ENCODE assay signal across 15 cellular contexts in the genomic region with DNA sequence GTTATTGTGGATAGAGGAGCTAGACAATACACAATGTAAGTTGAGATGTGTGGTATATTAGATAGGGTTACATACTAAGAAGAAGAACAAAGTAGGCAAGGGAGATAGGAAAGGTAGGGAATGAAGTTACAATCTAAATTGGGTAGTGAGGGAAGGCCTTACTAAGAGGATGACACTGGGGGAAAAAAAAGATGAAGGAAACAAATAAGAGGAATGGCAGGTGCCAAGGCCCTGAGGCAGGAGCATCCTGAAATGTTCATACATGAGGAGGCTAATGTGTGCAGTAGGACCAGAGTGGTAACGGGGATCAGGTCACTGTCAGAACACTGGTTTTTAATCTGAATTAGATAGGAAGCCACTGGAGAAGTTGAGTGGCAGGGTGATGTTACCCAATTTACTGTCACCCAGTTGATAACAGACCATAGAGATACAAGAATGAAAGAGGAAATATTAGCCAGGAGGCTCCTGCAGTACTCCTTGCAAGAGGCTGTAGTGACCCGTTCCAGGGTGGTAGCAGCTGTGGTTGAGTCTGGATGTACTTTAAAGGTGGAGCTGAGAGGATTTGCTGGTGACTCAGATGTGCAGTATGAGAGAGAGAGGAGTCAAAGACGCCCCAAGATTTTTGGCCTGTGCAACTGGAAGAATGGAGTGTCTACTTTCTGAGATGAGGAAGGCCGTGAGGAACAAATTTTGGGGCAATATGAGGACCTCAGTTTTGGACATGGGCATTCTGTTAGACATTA. TPM values are rescaled to one million over a fixed set of nuclear protein-coding genes. Genes with fewer than 3 reads are reported as not detected.
A peak's percentile ranks its signal among the peaks of the same experiment; 100 is the strongest.
DNase-seq lines count a peak whose midpoint lies in the region; ATAC-seq, FAIRE-seq and TF ChIP-seq lines count a peak whose summit lies in the region.
"Had no signal": no experiment of that assay in that cellular context is flagged by ENCODE, and none has a peak within 500 bp of the region (broad histone marks: within the 10 kb centered on the region; RNA-seq: fewer than 3 reads in every experiment).

No MANE protein-coding gene starts in this region.

- H3K4me1 ChIP-seq in RWPE2 (ENCODE audit: insufficient read depth, poor library complexity, severe bottlenecking) = peaks cover 5% of the 10 kb centered on the region
- peaks cover 3 to 14% (median 7%) of the 10 kb centered on the region in 4 experiments; a peak in 4 of 7 replicates for H3K4me1 ChIP-seq in H1 (replicated peaks in 1 of 4; ENCODE audit: control insufficient read depth in 3 of 4, insufficient read depth in 4 of 4, low read length in 3 of 4)
- peaks cover 36% of the 10 kb centered on the region for H3K4me1 ChIP-seq in rectal smooth muscle tissue (ENCODE audit: control insufficient read depth, insufficient read depth, low read length)
- H3K4me1 ChIP-seq in BE2C = no peaks in the 10 kb centered on the region
- H3K4me1 ChIP-seq: HAP-1 had no signal

- H3K4me3 ChIP-seq in RWPE2 (ENCODE audit: severe bottlenecking) = no peak overlapping the region
- H3K4me3 ChIP-seq in H1 (ENCODE audit: extremely low read depth in 1 of 4, insufficient read depth in 2 of 4, low read depth in 3 of 4, low read length in 4 of 4) = no peak overlapping the region
- no peak overlapping the region for H3K4me3 ChIP-seq in rectal smooth muscle tissue (ENCODE audit: low read length)
- H3K4me3 ChIP-seq in BE2C (ENCODE audit: low read depth, low read length) = no peak overlapping the region
- H3K4me3 ChIP-seq: dorsolateral prefrontal cortex, gastroesophageal sphincter, HAP-1 had no signal

- no peak for TF ChIP-seq RAD21 in H1 (IDR thresholded peaks at IDR 0.05 in 1 of 2, conservative IDR thresholded peaks at IDR 0.05 in 1 of 2; ENCODE audit: low read depth in 2 of 2, low read length in 2 of 2)

- no peak overlapping the region for H4K5ac ChIP-seq in H1 (ENCODE audit: insufficient read length, low read depth, low read length)

- H3K23me2 ChIP-seq in H1 (ENCODE audit: low read depth, low read length) = no peaks in the 10 kb centered on the region

- H4K8ac ChIP-seq in H1 (ENCODE audit: extremely low read depth, insufficient read depth, low read length) = no peak overlapping the region

- no peak for TF ChIP-seq CTCF in RWPE2 (IDR thresholded peaks at IDR 0.05; ENCODE audit: poor library complexity, severe bottlenecking)
- TF ChIP-seq CTCF in H1 (IDR thresholded peaks at IDR 0.05; ENCODE audit: control extremely low read depth in 1 of 3, insufficient read depth in 1 of 3, low read depth in 1 of 3, low read length in 3 of 3) = no peak
- no peak for TF ChIP-seq CTCF in BE2C (IDR thresholded peaks at IDR 0.05; ENCODE audit: low read depth, low read length)

- H3K56ac ChIP-seq in H1 (replicated peaks; ENCODE audit: insufficient read length, low read depth, low read length) = no peak overlapping the region

- no peak overlapping the region for H3K4me2 ChIP-seq in H1 (ENCODE audit: insufficient read depth in 1 of 2, low read depth in 2 of 2, low read length in 2 of 2)

- H3K27ac ChIP-seq in RWPE2 (ENCODE audit: poor library complexity, severe bottlenecking) = no peak overlapping the region
- H3K27ac ChIP-seq in H1 (ENCODE audit: low read depth, low read length) = no peak overlapping the region
- H3K27ac ChIP-seq in rectal smooth muscle tissue (ENCODE audit: low read depth, low read length) = peak overlapping the region; percentile 57

- CTCF ChIA-PET in H1 (lab: Charles Lee; ENCODE audit: partially characterized antibody) = interaction anchor here (1.0 to 2.8 kb wide), 8 partner anchors 8 to 467 kb away, joined by 3 to 23 read pairs (median 4); no protein-coding TSS in a partner anchor

- peak; percentile 68 for FAIRE-seq in H54 (lab: Jason Lieb, UNC)
- FAIRE-seq in H1 (lab: Jason Lieb, UNC) = no peak
- FAIRE-seq: kidney had no signal

- no peak overlapping the region for H3K18ac ChIP-seq in H1 (ENCODE audit: extremely low read depth, low read length)

- no peaks in the 10 kb centered on the region for H3K79me2 ChIP-seq in H1 (ENCODE audit: control insufficient read depth in 1 of 2, insufficient read depth in 2 of 2, low read length in 2 of 2)

- no peak overlapping the region; the same call in 1 of the 2 replicates for H2BK5ac ChIP-seq in H1 (ENCODE audit: low read depth, low read length)

- peak overlapping the region; percentile 2 for H4K91ac ChIP-seq in H1 (replicated peaks; ENCODE audit: insufficient read length, low read length)

- H3K14ac ChIP-seq in H1 (ENCODE audit: insufficient read length) = no peak overlapping the region

- ATAC-seq in RWPE2 (ENCODE audit: low read depth) (peak; percentile 83), GM19035 (IDR thresholded peaks at IDR 0.05; ENCODE audit: unreplicated experiment) (no peak)
- ATAC-seq: gastroesophageal sphincter had no signal

- peak; percentile 64 for DNase-seq in H54 (ENCODE audit: insufficient read length, low spot score)
- no peak for DNase-seq in RWPE2 (ENCODE audit: low spot score)
- DNase-seq in H1 (ENCODE audit: low read depth in 1 of 2, low spot score in 2 of 2) = no peak
- no peak for DNase-seq in NCI-H345 (lab: John Stamatoyannopoulos, UW)
- no peak for DNase-seq in COLO668 (lab: John Stamatoyannopoulos, UW; ENCODE audit: unreplicated experiment)
- DNase-seq in BE2C = no peak
- DNase-seq: dorsolateral prefrontal cortex, kidney, NCI-H1092, SHP77 had no signal

- H3K9me3 ChIP-seq in RWPE2 (ENCODE audit: severe bottlenecking) = peaks cover 6% of the 10 kb centered on the region
- H3K9me3 ChIP-seq in H1 (ENCODE audit: insufficient read depth in 2 of 2, low read depth in 1 of 2, low read length in 1 of 2) = peaks cover 14 to 16% of the 10 kb centered on the region in 2 experiments
- H3K9me3 ChIP-seq in BE2C = no peaks in the 10 kb centered on the region
- H3K9me3 ChIP-seq: gastroesophageal sphincter had no signal

- no peak for TF ChIP-seq EP300 in H1 (IDR thresholded peaks at IDR 0.05; ENCODE audit: borderline replicate concordance in 1 of 2, low read depth in 2 of 2, low read length in 2 of 2)

- POLR2A ChIA-PET in H1 (lab: Charles Lee; ENCODE audit: partially characterized antibody) = interaction anchor here (2.0 to 2.1 kb wide), 3 partner anchors 9 to 37 kb away, joined by 5 to 10 read pairs (median 6); no protein-coding TSS in a partner anchor

- no peaks in the 10 kb centered on the region for H3K79me1 ChIP-seq in H1 (ENCODE audit: low read depth, low read length)

- no peak overlapping the region for H3K4ac ChIP-seq in H1 (replicated peaks; ENCODE audit: insufficient read length, low read depth, low read length)

- TF ChIP-seq POLR2A in H54 (IDR thresholded peaks at IDR 0.05; ENCODE audit: low read depth, low read length) (no peak), H1 (IDR thresholded peaks at IDR 0.05; ENCODE audit: control extremely low read depth in 1 of 2, low read depth in 2 of 2, low read length in 2 of 2) (no peak)

- no peaks in the 10 kb centered on the region for H4K20me1 ChIP-seq in H1 (replicated peaks in 1 of 2; ENCODE audit: control insufficient read depth in 1 of 2, insufficient read depth in 2 of 2, low read length in 2 of 2)

- H2BK20ac ChIP-seq in H1 (ENCODE audit: low read length) = peak overlapping the region; percentile 88; the same call in 1 of the 2 replicates

- no peak overlapping the region for H3K23ac ChIP-seq in H1 (ENCODE audit: insufficient read length)

- H3K36me3 ChIP-seq in RWPE2 (ENCODE audit: low read depth) = no peaks in the 10 kb centered on the region
- peaks cover 0 to 7% (median 2%) of the 10 kb centered on the region in 4 experiments; a peak in 2 of 8 replicates for H3K36me3 ChIP-seq in H1 (ENCODE audit: control insufficient read depth in 2 of 4, insufficient read depth in 4 of 4, low read length in 3 of 4)
- H3K36me3 ChIP-seq in rectal smooth muscle tissue (ENCODE audit: control insufficient read depth, insufficient read depth, low read length) = no peaks in the 10 kb centered on the region
- H3K36me3 ChIP-seq in BE2C = no peaks in the 10 kb centered on the region
- H3K36me3 ChIP-seq: gastroesophageal sphincter, HAP-1 had no signal

- no peak overlapping the region for H2BK120ac ChIP-seq in H1 (replicated peaks; ENCODE audit: low read depth, low read length)

- H3K9ac ChIP-seq in H1 (replicated peaks in 1 of 4; ENCODE audit: extremely low read depth in 1 of 4, low read depth in 3 of 4, low read length in 3 of 4) = no peak overlapping the region
- H3K9ac ChIP-seq in rectal smooth muscle tissue (ENCODE audit: low read length) = no peak overlapping the region

- H3K27me3 ChIP-seq in RWPE2 (ENCODE audit: insufficient read depth, poor library complexity, severe bottlenecking) = no peaks in the 10 kb centered on the region
- H3K27me3 ChIP-seq in H1 (replicated peaks in 1 of 4; ENCODE audit: control insufficient read depth in 3 of 4, extremely low read depth in 1 of 4, insufficient read depth in 3 of 4, low read length in 3 of 4) = no peaks in the 10 kb centered on the region
- H3K27me3 ChIP-seq in rectal smooth muscle tissue (ENCODE audit: control insufficient read depth, insufficient read depth, low read length) = no peaks in the 10 kb centered on the region
- H3K27me3 ChIP-seq in BE2C = no peaks in the 10 kb centered on the region
- H3K27me3 ChIP-seq: dorsolateral prefrontal cortex, gastroesophageal sphincter had no signal

- 91% methylated on average over 4 of the region's 4 CpGs; no CpG with 5 or more reads in 1 of the 2 experiments for WGBS in H1 (ENCODE audit: extremely low coverage in 1 of 2, insufficient coverage in 1 of 2, insufficient read length in 1 of 2, insufficient replicate concordance in 2 of 2, low coverage in 1 of 2, low lambda C conversion rate in 2 of 2, missing lambda C conversion rate in 1 of 2), 2 experiments

- no peak overlapping the region for H2AFZ ChIP-seq in H1 (ENCODE audit: low read length)

- peak overlapping the region; percentile 28; the same call in 1 of the 2 replicates for H2BK12ac ChIP-seq in H1 (ENCODE audit: low read depth, low read length)

- H2BK15ac ChIP-seq in H1 (ENCODE audit: low read length) = no peak overlapping the region

- H2AK5ac ChIP-seq in H1 (ENCODE audit: low read depth, low read length) = 0 out of 2 replicates have a peak overlapping the region, but pooled peaks have one; percentile 20

TF ChIP-seq in H1, 55 proteins besides CTCF, POLR2A, EP300 and RAD21 (continues in another document):
- no peak for TF ChIP-seq EZH2 (IDR thresholded peaks at IDR 0.05; ENCODE audit: low read depth, low read length, severe bottlenecking)
- TF ChIP-seq CBX8 (IDR thresholded peaks at IDR 0.05; ENCODE audit: borderline replicate concordance, low read depth, low read length) = no peak
- no peak for TF ChIP-seq RFX5 (IDR thresholded peaks at IDR 0.05; ENCODE audit: borderline replicate concordance, low read depth, low read length)

RNA-seq across cellular contexts. Expression of a gene that starts 14.4 kb away (rescaled TPM):
- total RNA-seq in H1 (2021; fragmentation: NEBNext Ultra II Directional; extraction: Animal tissue kit (Norgen Biotek cat#: 25700)) = 3.0 and 3.2 TPM in 2 replicates
- polyA plus RNA-seq in H1 (2011; rRNA removed) = 2.1 and 2.9 TPM in 2 replicates
- 2.6 TPM for polyA plus RNA-seq in H1 (2011; cell fraction: cytosol; rRNA removed)
- polyA plus RNA-seq in H1 (2011; cell fraction: nucleus; rRNA removed) = 1.6 TPM
- 2.3 to 4.1 TPM (median 3.1 TPM) in 4 replicates for polyA plus RNA-seq in H1 (2012, experiment 1 of 2)
- 1.4 TPM for polyA plus RNA-seq in H1 (2012, experiment 2 of 2)
- polyA plus RNA-seq in H1 (2013, experiment 1 of 2) = 2.9 TPM
- 2.8 TPM for polyA plus RNA-seq in H1 (2013, experiment 2 of 2)
- 1.8 and 2.0 TPM in 2 replicates for polyA minus RNA-seq in H1 (2011; rRNA and poly(A)+ RNA removed)
- 2.9 TPM for polyA minus RNA-seq in H1 (2011; cell fraction: cytosol; rRNA and poly(A)+ RNA removed)
- polyA minus RNA-seq in H1 (2011; cell fraction: nucleus; rRNA and poly(A)+ RNA removed) = 2.0 TPM
- not detected for polyA plus RNA-seq in BE2C (2012; ENCODE audit: insufficient read depth, insufficient read length, low read depth)
- total RNA-seq: gastroesophageal sphincter, kidney had no signal
- polyA plus RNA-seq: CD14-positive monocyte had no signal
